Comparison of ENCODE assay signal across 34 cellular contexts in genomic region chr3:159625594-159625993, GRCh38.
DNase-seq lines count a peak whose midpoint lies in the region; ATAC-seq, FAIRE-seq and TF ChIP-seq lines count a peak whose summit lies in the region.
"Had no signal": no experiment of that assay in that cellular context is flagged by ENCODE, and none has a peak within 500 bp of the region (broad histone marks: within the 10 kb centered on the region; RNA-seq: fewer than 3 reads in every experiment).

No MANE protein-coding gene starts in this region.

- H3K4me3 Mint-ChIP-seq in T-helper 17 cell = no peak overlapping the region
- H3K4me3 Mint-ChIP-seq: B cell; CD14-positive monocyte; CD4-positive, alpha-beta memory T cell; CD4-positive, alpha-beta T cell; CD4-positive, CD25-positive, alpha-beta regulatory T cell; CD8-positive, alpha-beta memory T cell; CD8-positive, alpha-beta T cell had no signal

- H3K18ac ChIP-seq in IMR-90 (ENCODE audit: low read depth, low read length) = no peak overlapping the region

- H3K9ac ChIP-seq in IMR-90 (ENCODE audit: low read depth, low read length) = no peak overlapping the region
- H3K9ac ChIP-seq: BLaER1; BLaER1 treated with 17β-estradiol and CSF1 and Interleukin-3, amounts not matched to agents 10 nM and 100 nM had no signal

- H2AK9ac ChIP-seq in IMR-90 (replicated peaks; ENCODE audit: low read depth, low read length, poor library complexity) = no peak overlapping the region

- TF ChIP-seq CTCF in HEK293 (tag by site-specific recombination; IDR thresholded peaks at IDR 0.05) (no peak), IMR-90 (conservative IDR thresholded peaks at IDR 0.05; ENCODE audit: low read depth, low read length) (no peak)

- no peak overlapping the region for H2AFZ ChIP-seq in IMR-90 (replicated peaks; ENCODE audit: low read length, poor library complexity)

- H3K36me3 Mint-ChIP-seq in T-helper 17 cell (ENCODE audit: low read depth) = no peaks in the 10 kb centered on the region
- H3K36me3 Mint-ChIP-seq: CD14-positive monocyte; CD4-positive, alpha-beta memory T cell; CD4-positive, CD25-positive, alpha-beta regulatory T cell; CD8-positive, alpha-beta memory T cell; CD8-positive, alpha-beta T cell had no signal

- H3K79me1 ChIP-seq in IMR-90 (ENCODE audit: low read depth in 1 of 2, low read length in 2 of 2) = no peaks in the 10 kb centered on the region; a peak in 1 of 4 replicates

- H2AK5ac ChIP-seq in IMR-90 (ENCODE audit: low read depth, low read length) = peak overlapping the region; percentile 21; the same call in 1 of the 2 replicates

- H3K23ac ChIP-seq in IMR-90 (ENCODE audit: low read depth, low read length) = no peak overlapping the region

- H3K36me3 ChIP-seq in HEK293 (ENCODE audit: control insufficient read depth in 2 of 2, insufficient read depth in 1 of 2, low read length in 2 of 2) (no peaks in the 10 kb centered on the region), IMR-90 (ENCODE audit: control insufficient read depth, insufficient read depth, low read length) (no peaks in the 10 kb centered on the region), small intestine (ENCODE audit: control insufficient read depth in 2 of 2, insufficient read depth in 2 of 2, low read length in 2 of 2) (no peaks in the 10 kb centered on the region)
- H3K36me3 ChIP-seq: BE2C; BLaER1; BLaER1 treated with 17β-estradiol and CSF1 and Interleukin-3, amounts not matched to agents 10 nM and 100 nM had no signal

- H2BK120ac ChIP-seq in IMR-90 (ENCODE audit: low read depth, low read length) = peak overlapping the region; percentile 48; the same call in 1 of the 2 replicates

- H3K27me3 ChIP-seq in IMR-90 (ENCODE audit: control insufficient read depth, insufficient read depth, low read length) (no peaks in the 10 kb centered on the region), small intestine (ENCODE audit: control insufficient read depth in 2 of 2, insufficient read depth in 2 of 2, low read length in 2 of 2) (no peaks in the 10 kb centered on the region)
- H3K27me3 ChIP-seq: BLaER1; BLaER1 treated with 17β-estradiol and CSF1 and Interleukin-3, amounts not matched to agents 10 nM and 100 nM had no signal

- H3K27ac Mint-ChIP-seq in T-helper 17 cell = no peak overlapping the region
- H3K27ac Mint-ChIP-seq: B cell; CD14-positive monocyte; CD4-positive, alpha-beta memory T cell; CD4-positive, alpha-beta T cell; CD4-positive, CD25-positive, alpha-beta regulatory T cell; CD8-positive, alpha-beta T cell had no signal

- H3K4me1 Mint-ChIP-seq in T-helper 17 cell = no peaks in the 10 kb centered on the region
- H3K4me1 Mint-ChIP-seq: B cell; CD14-positive monocyte; CD4-positive, alpha-beta memory T cell; CD4-positive, CD25-positive, alpha-beta regulatory T cell; CD8-positive, alpha-beta memory T cell had no signal

- peaks cover 9% of the 10 kb centered on the region for H3K9me1 ChIP-seq in IMR-90 (ENCODE audit: insufficient read depth, low read length)

- peaks cover 27% of the 10 kb centered on the region for H3K4me1 ChIP-seq in HEK293 (ENCODE audit: control insufficient read depth, insufficient read depth, low read length)
- peaks cover 8% of the 10 kb centered on the region for H3K4me1 ChIP-seq in IMR-90 (ENCODE audit: control insufficient read depth, insufficient read depth, low read length)
- H3K4me1 ChIP-seq in small intestine (ENCODE audit: control insufficient read depth in 2 of 2, insufficient read depth in 1 of 2, low read depth in 1 of 2, low read length in 1 of 2) = no peaks in the 10 kb centered on the region
- H3K4me1 ChIP-seq: BE2C; BLaER1; BLaER1 treated with 17β-estradiol and CSF1 and Interleukin-3, amounts not matched to agents 10 nM and 100 nM had no signal

- dilution Hi-C loops in IMR-90 (cut with HindIII; ENCODE audit: low sequenced_read_pairs, unreplicated experiment) = no loop called here

- no peak overlapping the region for H4K8ac ChIP-seq in IMR-90 (ENCODE audit: low read depth in 2 of 2, low read length in 2 of 2)

- ATAC-seq in IMR-90 (ENCODE audit: low read depth) (no peak), T-helper 17 cell (no peak)
- ATAC-seq: A549; CD8-positive, alpha-beta T cell had no signal

- WGBS in IMR-90 (ENCODE audit: extremely low coverage in 2 of 2, insufficient read length in 1 of 2), 2 experiments = no CpG with 5 or more reads among the region's 4 CpGs
- 79 to 86% (median 81%) methylated on average over 4 of the region's 4 CpGs for WGBS in small intestine, 3 donors

- no peak for TF ChIP-seq POLR2A in IMR-90 (IDR thresholded peaks at IDR 0.05; ENCODE audit: low read depth, low read length)

- H3K4me2 ChIP-seq in IMR-90 (ENCODE audit: low read depth, low read length) = no peak overlapping the region
- H3K4me2 ChIP-seq: A549; BLaER1; BLaER1 treated with 17β-estradiol and CSF1 and Interleukin-3, amounts not matched to agents 10 nM and 100 nM had no signal

- H3K27me3 Mint-ChIP-seq in T-helper 17 cell = no peaks in the 10 kb centered on the region
- H3K27me3 Mint-ChIP-seq: CD4-positive, alpha-beta T cell; CD4-positive, CD25-positive, alpha-beta regulatory T cell had no signal

- no peak for TF ChIP-seq RAD21 in IMR-90 (IDR thresholded peaks at IDR 0.05; ENCODE audit: low read length)

- intact Hi-C loops in IMR-90 (cut with micrococcal nuclease) = no loop called here

- no peaks in the 10 kb centered on the region for H4K20me1 ChIP-seq in IMR-90 (ENCODE audit: insufficient read depth, low read length)
- H4K20me1 ChIP-seq: BLaER1; BLaER1 treated with 17β-estradiol and CSF1 and Interleukin-3, amounts not matched to agents 10 nM and 100 nM had no signal

- no peak for FAIRE-seq in small intestine (lab: Jason Lieb, UNC)
- FAIRE-seq: A549, D721Med had no signal

- POLR2A ChIA-PET in HEK293 (lab: Yijun Ruan, JAX) (no interaction called here), IMR-90 (lab: Charles Lee; ENCODE audit: unreplicated experiment) (no interaction called here)

- no peak overlapping the region; the same call in 1 of the 2 replicates for H3K14ac ChIP-seq in IMR-90 (replicated peaks; ENCODE audit: low read depth, low read length)

- H3K4me3 ChIP-seq in HEK293 (ENCODE audit: low read depth, low read length) = no peak overlapping the region
- H3K4me3 ChIP-seq in IMR-90 (ENCODE audit: insufficient read depth, low read depth, low read length) = no peak overlapping the region
- no peak overlapping the region for H3K4me3 ChIP-seq in small intestine (ENCODE audit: low read depth in 1 of 2, low read length in 2 of 2)
- H3K4me3 ChIP-seq: A549; BLaER1; BLaER1 treated with 17β-estradiol and CSF1 and Interleukin-3, amounts not matched to agents 10 nM and 100 nM had no signal

- no peak overlapping the region for H2BK20ac ChIP-seq in IMR-90 (ENCODE audit: low read depth, low read length)

- no peak overlapping the region for H2BK5ac ChIP-seq in IMR-90 (ENCODE audit: low read depth, low read length, poor library complexity, severe bottlenecking)

- H4K91ac ChIP-seq in IMR-90 (ENCODE audit: insufficient read depth, low read depth, low read length) = no peak overlapping the region

- CTCF ChIA-PET in HEK293 (lab: Yijun Ruan, JAX) = interaction anchor here (0.6 to 1.4 kb wide), 2 partner anchors 21 to 381 kb away, joined by 3 read pairs; no protein-coding TSS in a partner anchor
- CTCF ChIA-PET in IMR-90 (lab: Yijun Ruan, JAX) = no interaction called here

- in situ Hi-C loops in IMR-90 (cut with MboI; ENCODE audit: low sequenced_read_pairs) = no loop called here

- H3K56ac ChIP-seq in IMR-90 (ENCODE audit: extremely low read depth, insufficient read depth, low read length) = no peak overlapping the region

- no peak overlapping the region for H3K4ac ChIP-seq in IMR-90 (ENCODE audit: low read depth, low read length)

- H3K9me3 ChIP-seq in HEK293 (ENCODE audit: control insufficient read depth, insufficient read depth, low read depth, low read length) (no peaks in the 10 kb centered on the region), IMR-90 (ENCODE audit: control insufficient read depth, insufficient read depth, low read length) (no peaks in the 10 kb centered on the region), small intestine (ENCODE audit: control insufficient read depth, low read depth) (no peaks in the 10 kb centered on the region), T-helper 17 cell (ENCODE audit: control insufficient read depth, low read length, poor library complexity, severe bottlenecking) (no peaks in the 10 kb centered on the region)
- H3K9me3 ChIP-seq: A549; BE2C; BLaER1; BLaER1 treated with 17β-estradiol and CSF1 and Interleukin-3, amounts not matched to agents 10 nM and 100 nM; Caco-2 had no signal

- H4K5ac ChIP-seq in IMR-90 (ENCODE audit: low read depth, low read length) = no peak overlapping the region

- H2BK15ac ChIP-seq in IMR-90 (ENCODE audit: low read depth, low read length) = no peak overlapping the region

- DNase-seq in IMR-90 (no peak), putamen (ENCODE audit: low spot score) (peak; percentile 4), NCI-H146 (lab: John Stamatoyannopoulos, UW) (no peak), small intestine (no peak), T-helper 17 cell (no peak)
- DNase-seq: 8988T; ACHN; AML-193; BE2C; C1 segment of cervical spinal cord; Caco-2; Calu3; CD4-positive, alpha-beta memory T cell; CD4-positive, alpha-beta T cell; CD4-positive, CD25-positive, alpha-beta regulatory T cell; CD8-positive, alpha-beta memory T cell; CD8-positive, alpha-beta T cell; COR-L47; DMS 273 treated with DMSO at 0.1 percent for 48 hours; DMS153; DMS53; DMS79; DMS79 treated with DMSO at 0.1 percent for 48 hours; DND-41; EL had no signal

- H3K27ac ChIP-seq in HEK293 (ENCODE audit: extremely low read depth, low read depth, low read length) (no peak overlapping the region), IMR-90 (ENCODE audit: insufficient read depth, low read length) (no peak overlapping the region), small intestine (ENCODE audit: low read depth in 1 of 2, low read length in 1 of 2) (no peak overlapping the region)
- H3K27ac ChIP-seq: 22Rv1; A549; BLaER1; BLaER1 treated with 17β-estradiol and CSF1 and Interleukin-3, amounts not matched to agents 10 nM and 100 nM; C4-2B had no signal

- BruUV-seq in IMR-90 (replicated peaks; lab: Mats Ljungman, UMichigan) = no TSS peak

TF ChIP-seq in HEK293, 187 proteins besides CTCF, POLR2A, EP300 and RAD21:
- TF ChIP-seq ZFP3 (tag by site-specific recombination; IDR thresholded peaks at IDR 0.05; ENCODE audit: low read depth) = no peak
- peak; percentile 35; the same call in 1 of the 2 replicates for TF ChIP-seq ZFHX2 (tag by site-specific recombination; conservative IDR thresholded peaks at IDR 0.05)
- TF ChIP-seq ZNF664 (tag by site-specific recombination; IDR thresholded peaks at IDR 0.05) = no peak
- TF ChIP-seq WT1 (tag by site-specific recombination; IDR thresholded peaks at IDR 0.05) = peak; percentile 71

TF ChIP-seq in IMR-90, 13 proteins besides CTCF, POLR2A, EP300 and RAD21 (continues in another document):
- TF ChIP-seq MAZ (IDR thresholded peaks at IDR 0.05; ENCODE audit: borderline replicate concordance, low read depth, low read length) = no peak
- TF ChIP-seq MXI1 (IDR thresholded peaks at IDR 0.05; ENCODE audit: borderline replicate concordance, low read depth, low read length) = no peak
- no peak for TF ChIP-seq NFE2L2 (IDR thresholded peaks at IDR 0.05; ENCODE audit: low read depth, low read length)
